ENCODE assay signal across 8 cellular contexts in the genomic region with DNA sequence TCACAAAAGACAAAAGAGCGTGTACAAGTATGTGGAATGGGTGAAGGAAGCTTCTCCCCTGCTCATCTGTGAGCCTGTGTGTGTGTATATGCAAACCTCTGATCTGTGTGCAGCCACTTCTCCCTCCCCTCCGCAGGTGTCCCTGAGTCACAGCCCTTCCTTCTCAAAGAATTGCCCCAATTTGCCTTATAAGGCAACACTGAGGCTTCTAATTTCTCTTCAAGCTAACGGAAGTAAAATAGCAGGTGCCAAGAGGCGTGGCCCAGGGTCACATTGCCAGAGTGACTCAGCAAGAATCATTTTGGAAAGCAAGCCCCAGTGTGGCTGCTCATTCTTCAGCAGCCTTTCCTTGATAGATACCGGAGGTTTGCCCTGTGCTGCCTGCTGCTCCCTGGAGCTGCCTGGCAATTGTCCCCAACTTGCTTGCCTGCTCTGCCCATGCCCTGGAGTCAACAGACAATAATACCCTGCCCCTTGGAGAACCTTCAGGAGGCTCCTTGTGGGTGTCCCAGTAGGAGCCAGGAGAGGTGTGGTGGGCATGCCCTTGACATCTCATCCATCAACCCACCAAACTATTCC. TPM values are rescaled to one million over a fixed set of nuclear protein-coding genes. Genes with fewer than 3 reads are reported as not detected.
DNase-seq lines count a peak whose midpoint lies in the region; ATAC-seq and TF ChIP-seq lines count a peak whose summit lies in the region.

No MANE protein-coding gene starts in this region.

- H3K9ac ChIP-seq in HUES64 (ENCODE audit: low read depth, low read length): peak overlapping the region; percentile 61; the same call in 1 of the 2 replicates

- H3K9me3 ChIP-seq in HUES64 (ENCODE audit: insufficient read depth, low read depth, low read length): no peaks in the 10 kb centered on the region

- 72% methylated on average over 5 of the region's 5 CpGs for WGBS in HUES64

- H3K4me1 Mint-ChIP-seq in activated T-helper 17 cell treated with anti-CD3 and anti-CD28 coated beads, Interleukin-2, amount 50 U/mL, for 72 hours: peaks cover 34% of the 10 kb centered on the region
- H3K4me1 Mint-ChIP-seq in mesothelial cell of epicardium: no peaks in the 10 kb centered on the region

- peak; percentile 94 for ATAC-seq in GM21576 (IDR thresholded peaks at IDR 0.05; ENCODE audit: unreplicated experiment)
- ATAC-seq in activated T-helper 17 cell treated with anti-CD3 and anti-CD28 coated beads, Interleukin-2, amount 50 U/mL, for 72 hours (replicated peaks): peak; percentile 92
- peak; percentile 83 to 84 for ATAC-seq in left cardiac atrium

- H3K36me3 ChIP-seq in HUES64 (ENCODE audit: insufficient read depth, low read length): no peaks in the 10 kb centered on the region

- no peak overlapping the region for H3K4me3 ChIP-seq in HUES64 (ENCODE audit: low read length)

- no peaks in the 10 kb centered on the region for H3K27me3 Mint-ChIP-seq in activated T-helper 17 cell treated with anti-CD3 and anti-CD28 coated beads, Interleukin-2, amount 50 U/mL, for 72 hours
- H3K27me3 Mint-ChIP-seq in mesothelial cell of epicardium (ENCODE audit: low read depth): peaks cover 3% of the 10 kb centered on the region

- peak overlapping the region; percentile 92 for H3K27ac Mint-ChIP-seq in activated T-helper 17 cell treated with anti-CD3 and anti-CD28 coated beads, Interleukin-2, amount 50 U/mL, for 72 hours
- H3K27ac Mint-ChIP-seq in mesothelial cell of epicardium: no peak overlapping the region

- H3K9me3 Mint-ChIP-seq in activated T-helper 17 cell treated with anti-CD3 and anti-CD28 coated beads, Interleukin-2, amount 50 U/mL, for 72 hours: no peaks in the 10 kb centered on the region
- H3K9me3 Mint-ChIP-seq in mesothelial cell of epicardium: peaks cover 15% of the 10 kb centered on the region

- no peak for TF ChIP-seq CTCF in mesothelial cell of epicardium (IDR thresholded peaks at IDR 0.05; ENCODE audit: unreplicated experiment)

- no peaks in the 10 kb centered on the region for H3K27me3 ChIP-seq in HUES64 (ENCODE audit: insufficient read depth, low read length)

- H3K4me3 Mint-ChIP-seq in activated T-helper 17 cell treated with anti-CD3 and anti-CD28 coated beads, Interleukin-2, amount 50 U/mL, for 72 hours: peak overlapping the region; percentile 83
- no peak overlapping the region for H3K4me3 Mint-ChIP-seq in mesothelial cell of epicardium

- DNase-seq in DMS53 treated with DMSO at 0.1 percent for 48 hours (lab: John Stamatoyannopoulos, UW; ENCODE audit: unreplicated experiment) (peak; percentile 98), RPMI7951 (ENCODE audit: low read depth) (peak; percentile 91), left cardiac atrium (peak; percentile 79), mesothelial cell of epicardium (ENCODE audit: low spot score in 2 of 2, unreplicated experiment in 2 of 2) (no peak)
- DNase-seq in stimulated activated CD4-positive, alpha-beta T cell treated with anti-CD3 and anti-CD28 coated beads, Interleukin-15, amount 100 ng/mL, for 24 hours: peak; percentile 89

- H3K36me3 Mint-ChIP-seq in activated T-helper 17 cell treated with anti-CD3 and anti-CD28 coated beads, Interleukin-2, amount 50 U/mL, for 72 hours (ENCODE audit: low read depth): no peaks in the 10 kb centered on the region
- H3K36me3 Mint-ChIP-seq in mesothelial cell of epicardium: no peaks in the 10 kb centered on the region

- H3K4me1 ChIP-seq in HUES64 (ENCODE audit: insufficient read depth, low read length): peaks cover 27% of the 10 kb centered on the region

- H3K27ac ChIP-seq in HUES64 (ENCODE audit: low read depth, low read length): peak overlapping the region; percentile 72

- intact Hi-C loops in left cardiac atrium (cut with DNase I): loop anchor here in 1 of 2 donors (5.0 kb wide), 1 partner anchor 156 kb away; no protein-coding TSS in a partner anchor

RNA-seq across cellular contexts. Expression of gene BMP10, which starts 37.3 kb away (rescaled TPM):
- polyA plus RNA-seq in HUES64 (2013, experiment 1 of 2): 0.25 TPM
- not detected for polyA plus RNA-seq in HUES64 (2013, experiment 2 of 2)
- not detected in 2 replicates for total RNA-seq in RPMI7951 (2014; rRNA removed; shearing (Covaris generic))
- not detected for total RNA-seq in activated T-helper 17 cell treated with anti-CD3 and anti-CD28 coated beads, Interleukin-2, amount 50 U/mL, for 72 hours
- total RNA-seq in left cardiac atrium: 10 to 100 TPM in 1 of 2 donors, under 1 TPM in 1; 0.27 to 36.7 TPM
- total RNA-seq in mesothelial cell of epicardium: 0.13 TPM in 1 of 3 replicates, not detected in the others

RNA-seq across cellular contexts. Expression of gene GKN2, which starts 44.2 kb away (rescaled TPM):
- not detected for polyA plus RNA-seq in HUES64 (2013, experiment 1 of 2)
- polyA plus RNA-seq in HUES64 (2013, experiment 2 of 2): not detected
- not detected in 2 replicates for total RNA-seq in RPMI7951 (2014; rRNA removed; shearing (Covaris generic))
- not detected for total RNA-seq in activated T-helper 17 cell treated with anti-CD3 and anti-CD28 coated beads, Interleukin-2, amount 50 U/mL, for 72 hours
- total RNA-seq in left cardiac atrium: not detected
- not detected in 3 replicates for total RNA-seq in mesothelial cell of epicardium

Comparison
In these comparisons a context has a peak if more than half of its experiments do, and no peak if none do; other contexts are left out.
1. DNase-seq: peak in DMS53 treated with DMSO at 0.1 percent for 48 hours (single experiment), RPMI7951 (single experiment), left cardiac atrium (single experiment) and stimulated activated CD4-positive, alpha-beta T cell treated with anti-CD3 and anti-CD28 coated beads, Interleukin-15, amount 100 ng/mL, for 24 hours (single experiment); none in mesothelial cell of epicardium (0 of 2).
2. Peak in every context shown above with its lines, with median percentiles within 50 percentile points of each other: ATAC-seq.